In the genomic region with DNA sequence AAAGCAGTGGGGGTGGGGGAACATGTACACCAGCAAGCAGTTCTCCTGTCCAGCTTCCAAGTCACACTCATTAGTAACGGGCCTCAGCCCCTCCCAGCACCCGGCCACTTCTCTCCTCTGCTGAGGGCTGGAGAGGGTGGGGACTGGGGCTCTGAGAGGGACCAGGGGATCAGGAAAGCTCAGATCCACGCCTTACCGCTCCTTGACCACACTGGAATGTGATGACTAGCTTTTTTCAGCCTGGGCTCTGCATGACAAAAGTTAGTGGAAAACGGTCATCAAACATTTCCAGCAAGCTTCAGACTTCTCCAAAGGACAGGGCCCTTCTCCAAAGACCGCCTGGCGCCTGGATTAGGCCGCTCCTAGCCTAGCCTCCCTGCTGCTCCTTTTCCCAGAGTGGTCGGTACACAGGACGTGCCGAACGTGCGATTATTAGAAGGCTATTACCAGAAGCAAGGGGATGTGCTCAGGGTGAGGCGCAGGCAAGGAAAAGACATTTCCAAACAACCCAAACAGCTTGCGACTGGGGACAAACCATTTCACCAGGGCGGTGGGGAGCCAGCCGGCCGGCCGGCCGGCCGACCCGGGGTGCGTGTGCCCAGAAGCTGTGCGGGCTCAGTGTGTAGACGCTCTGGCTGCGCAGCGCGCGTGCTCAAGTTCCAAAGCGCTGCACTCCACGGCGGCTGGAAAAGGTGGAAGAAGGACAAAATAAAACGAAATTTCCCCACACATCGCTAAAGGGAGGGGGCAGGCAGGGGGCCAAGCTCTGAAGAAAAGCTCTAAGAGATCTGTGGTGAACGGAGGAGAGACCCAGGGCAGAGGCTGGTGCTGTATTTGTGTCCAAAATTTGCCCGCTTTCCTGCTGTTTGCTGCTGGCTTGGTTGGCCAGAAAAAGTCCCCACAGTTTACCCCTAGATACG, we compare ENCODE assay signal across 9 cellular contexts. TPM values are rescaled to one million over a fixed set of nuclear protein-coding genes. Genes with fewer than 3 reads are reported as not detected.
DNase-seq lines count a peak whose midpoint lies in the region; ATAC-seq and TF ChIP-seq lines count a peak whose summit lies in the region.
"Had no signal": no experiment of that assay in that cellular context is flagged by ENCODE, and none has a peak within 500 bp of the region (broad histone marks: within the 10 kb centered on the region; RNA-seq: fewer than 3 reads in every experiment).

No MANE protein-coding gene starts in this region.

- intact Hi-C loops in left cardiac atrium (cut with DNase I), result no loop called here

- H3K4me1 Mint-ChIP-seq in activated naive CD8-positive, alpha-beta T cell treated with anti-CD3 and anti-CD28 coated beads, Interleukin-2, amount 10 ng/mL, durations not matched to agents 7 days and 5 days, result peaks cover 26% of the 10 kb centered on the region

- H3K4me3 Mint-ChIP-seq in activated naive CD8-positive, alpha-beta T cell treated with anti-CD3 and anti-CD28 coated beads, Interleukin-2, amount 10 ng/mL, durations not matched to agents 7 days and 5 days, result peak overlapping the region; percentile 83

- peak overlapping the region; percentile 48 for H2AFZ ChIP-seq in parathyroid adenoma

- no peak overlapping the region for H3K9ac ChIP-seq in parathyroid adenoma

- no peak for ATAC-seq in activated naive CD8-positive, alpha-beta T cell treated with anti-CD3 and anti-CD28 coated beads, Interleukin-2, amount 10 ng/mL, durations not matched to agents 7 days and 5 days (ENCODE audit: low read depth)
- ATAC-seq in left cardiac atrium, result peak; percentile 88 to 95
- ATAC-seq in HG02884 (IDR thresholded peaks at IDR 0.05; ENCODE audit: unreplicated experiment), result no peak

- peak overlapping the region; percentile 24 for H3K4me3 ChIP-seq in parathyroid adenoma (ENCODE audit: low read depth, low read length)

- H3K27me3 Mint-ChIP-seq in activated naive CD8-positive, alpha-beta T cell treated with anti-CD3 and anti-CD28 coated beads, Interleukin-2, amount 10 ng/mL, durations not matched to agents 7 days and 5 days, result peaks cover 20% of the 10 kb centered on the region

- H3K36me3 ChIP-seq in parathyroid adenoma (ENCODE audit: control insufficient read depth, insufficient read depth, low read length), result no peaks in the 10 kb centered on the region

- no peaks in the 10 kb centered on the region for H3K79me2 ChIP-seq in parathyroid adenoma

- POLR2A ChIA-PET in activated naive CD8-positive, alpha-beta T cell treated with anti-CD3 and anti-CD28 coated beads, Interleukin-2, amount 10 ng/mL, durations not matched to agents 7 days and 5 days (lab: Charles Lee), result no interaction called here

- no peaks in the 10 kb centered on the region for H3K9me3 ChIP-seq in parathyroid adenoma (ENCODE audit: control insufficient read depth, low read length)

- no peaks in the 10 kb centered on the region for H3K4me1 ChIP-seq in parathyroid adenoma

- no peak for TF ChIP-seq CTCF in parathyroid adenoma (IDR thresholded peaks at IDR 0.05)

- no peaks in the 10 kb centered on the region for H3K9me3 Mint-ChIP-seq in activated naive CD8-positive, alpha-beta T cell treated with anti-CD3 and anti-CD28 coated beads, Interleukin-2, amount 10 ng/mL, durations not matched to agents 7 days and 5 days

- H3K27ac ChIP-seq in parathyroid adenoma, result no peak overlapping the region
- H3K27ac ChIP-seq: 22Rv1 had no signal

- DNase-seq in DMS 273 (lab: John Stamatoyannopoulos, UW; ENCODE audit: unreplicated experiment) (peak; percentile 64), DMS 273 treated with DMSO at 0.1 percent for 48 hours (lab: John Stamatoyannopoulos, UW) (no peak), HPDE6-E6E7 (ENCODE audit: extremely low spot score) (peak; percentile 40), left cardiac atrium (peak; percentile 55), mesenteric fat pad (ENCODE audit: low spot score) (no peak)
- no peak for DNase-seq in activated naive CD8-positive, alpha-beta T cell treated with anti-CD3 and anti-CD28 coated beads, Interleukin-2, amount 10 ng/mL, durations not matched to agents 7 days and 5 days

- no peaks in the 10 kb centered on the region for H3K27me3 ChIP-seq in parathyroid adenoma (ENCODE audit: control insufficient read depth, insufficient read depth, low read length)

- peak overlapping the region; percentile 44 for H3K4me2 ChIP-seq in parathyroid adenoma (ENCODE audit: low read length)

- peak overlapping the region; percentile 68 for H3K27ac Mint-ChIP-seq in activated naive CD8-positive, alpha-beta T cell treated with anti-CD3 and anti-CD28 coated beads, Interleukin-2, amount 10 ng/mL, durations not matched to agents 7 days and 5 days

- peaks cover 3% of the 10 kb centered on the region for H3K36me3 Mint-ChIP-seq in activated naive CD8-positive, alpha-beta T cell treated with anti-CD3 and anti-CD28 coated beads, Interleukin-2, amount 10 ng/mL, durations not matched to agents 7 days and 5 days

RNA-seq across cellular contexts. Expression of a gene that starts 51.0 kb away (rescaled TPM):
- 100 to 1,000 TPM; 113 to 118 TPM for total RNA-seq in activated naive CD8-positive, alpha-beta T cell treated with anti-CD3 and anti-CD28 coated beads, Interleukin-2, amount 10 ng/mL, durations not matched to agents 7 days and 5 days
- 100 to 1,000 TPM; 145 to 162 TPM for total RNA-seq in left cardiac atrium
- total RNA-seq in mesenteric fat pad, result 196 TPM

Comparison
In these comparisons a context has a peak if more than half of its experiments do, and no peak if none do; other contexts are left out.
1. DNase-seq: peak in DMS 273 (single experiment), HPDE6-E6E7 (single experiment) and left cardiac atrium (single experiment); none in DMS 273 treated with DMSO at 0.1 percent for 48 hours (single experiment), activated naive CD8-positive, alpha-beta T cell treated with anti-CD3 and anti-CD28 coated beads, Interleukin-2, amount 10 ng/mL, durations not matched to agents 7 days and 5 days (single experiment) and mesenteric fat pad (single experiment).
2. ATAC-seq: peak in left cardiac atrium (2 of 2); none in activated naive CD8-positive, alpha-beta T cell treated with anti-CD3 and anti-CD28 coated beads, Interleukin-2, amount 10 ng/mL, durations not matched to agents 7 days and 5 days (single experiment) and HG02884 (single experiment).